ENCODE assay signal across 9 cellular contexts in the genomic region with DNA sequence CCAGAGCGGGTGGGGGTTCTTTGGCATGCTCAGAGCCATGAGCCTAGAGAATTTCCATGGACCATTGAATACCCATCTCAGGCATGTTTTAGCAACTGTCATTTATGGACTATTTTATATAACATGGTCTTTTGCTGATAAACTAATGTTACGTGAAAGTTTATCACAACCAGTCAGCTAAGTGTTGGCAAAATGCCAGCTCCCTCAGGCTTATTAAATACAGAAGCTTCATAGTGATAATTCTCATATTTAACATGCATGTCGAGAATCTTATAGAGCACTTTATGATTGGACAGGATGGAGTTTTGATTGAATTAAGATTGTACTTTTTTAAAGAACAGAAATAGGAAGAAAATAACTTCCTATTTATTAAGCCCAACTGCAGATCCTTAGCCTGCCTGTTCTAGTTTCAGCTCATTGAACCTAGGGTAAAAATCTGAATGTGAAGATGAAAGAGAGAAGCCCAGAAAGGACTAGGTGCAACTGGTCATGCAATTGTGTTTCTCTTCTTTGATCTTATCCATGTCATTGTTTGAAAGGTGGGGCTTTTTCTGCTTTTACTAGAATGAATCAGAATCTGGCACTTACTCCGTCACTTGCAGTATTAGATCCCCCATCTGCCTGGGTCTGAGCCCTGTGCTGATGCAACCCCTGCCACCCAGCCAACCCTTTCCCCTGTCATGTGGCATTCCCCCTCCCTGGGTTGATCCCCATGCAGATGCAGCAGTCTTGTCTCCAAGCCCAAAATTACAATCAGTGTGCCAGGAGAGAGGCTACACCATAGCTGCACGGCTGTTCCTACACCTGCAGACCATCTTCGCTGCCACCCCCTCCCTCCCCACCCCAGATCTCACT.
DNase-seq lines count a peak whose midpoint lies in the region; ATAC-seq and TF ChIP-seq lines count a peak whose summit lies in the region.
"Had no signal": no experiment of that assay in that cellular context is flagged by ENCODE, and none has a peak within 500 bp of the region (broad histone marks: within the 10 kb centered on the region; RNA-seq: fewer than 3 reads in every experiment).

No MANE protein-coding gene starts in this region.

- intact Hi-C loops in right cardiac atrium (cut with DNase I): no loop called here

- H3K36me3 Mint-ChIP-seq in activated T-cell treated with anti-CD3 and anti-CD28 coated beads, Interleukin-2, amount 50 U/mL, for 24 hours (ENCODE audit: low read depth): no peaks in the 10 kb centered on the region
- H3K36me3 Mint-ChIP-seq in HFFc6 (ENCODE audit: low read depth) (peaks cover 10% of the 10 kb centered on the region), glutamatergic neuron (ENCODE audit: unreplicated experiment) (peaks cover 14% of the 10 kb centered on the region)

- no peaks in the 10 kb centered on the region for H3K9me3 ChIP-seq in right cardiac atrium (ENCODE audit: control insufficient read depth, low read length)

- H3K27ac Mint-ChIP-seq in activated T-cell treated with anti-CD3 and anti-CD28 coated beads, Interleukin-2, amount 50 U/mL, for 24 hours: peak overlapping the region; percentile 33
- H3K27ac Mint-ChIP-seq in HFFc6 (no peak overlapping the region), glutamatergic neuron (ENCODE audit: unreplicated experiment) (no peak overlapping the region)

- peak; percentile 86 for ATAC-seq in HG02571 (IDR thresholded peaks at IDR 0.05; ENCODE audit: unreplicated experiment)
- no peak for ATAC-seq in right cardiac atrium

- 76% methylated on average over 6 of the region's 6 CpGs for WGBS in right cardiac atrium

- no peak overlapping the region for H3K4me3 Mint-ChIP-seq in activated T-cell treated with anti-CD3 and anti-CD28 coated beads, Interleukin-2, amount 50 U/mL, for 24 hours
- H3K4me3 Mint-ChIP-seq in HFFc6 (no peak overlapping the region), glutamatergic neuron (ENCODE audit: unreplicated experiment) (no peak overlapping the region)

- peaks cover 18% of the 10 kb centered on the region for H3K27me3 Mint-ChIP-seq in activated T-cell treated with anti-CD3 and anti-CD28 coated beads, Interleukin-2, amount 50 U/mL, for 24 hours
- H3K27me3 Mint-ChIP-seq in HFFc6 (ENCODE audit: insufficient read depth) (peaks cover 3% of the 10 kb centered on the region; the same call in 1 of the 2 replicates), glutamatergic neuron (ENCODE audit: unreplicated experiment) (no peaks in the 10 kb centered on the region)

- DNase-seq in activated T-cell treated with anti-CD3 and anti-CD28 coated beads, Interleukin-2, amount 50 U/mL, for 24 hours: no peak
- no peak for DNase-seq in activated T-cell treated with anti-CD3 and anti-CD28 coated beads, Interleukin-2, amount 50 U/mL, for 1 hour
- DNase-seq in NAMALWA (ENCODE audit: low spot score) (peak; percentile 25), HFFc6 (no peak), right cardiac atrium (no peak), glutamatergic neuron (no peak)
- DNase-seq in stimulated activated CD8-positive, alpha-beta memory T cell treated with anti-CD3 and anti-CD28 coated beads, Interleukin-4, amount 100 ng/mL, for 48 hours: peak; percentile 53

- H3K4me3 ChIP-seq in right cardiac atrium (ENCODE audit: low read length): no peak overlapping the region

- no peaks in the 10 kb centered on the region for H3K4me1 ChIP-seq in right cardiac atrium (ENCODE audit: control insufficient read depth, insufficient read depth, low read length)

- peaks cover 6% of the 10 kb centered on the region for H3K4me1 Mint-ChIP-seq in activated T-cell treated with anti-CD3 and anti-CD28 coated beads, Interleukin-2, amount 50 U/mL, for 24 hours (ENCODE audit: low read depth)
- H3K4me1 Mint-ChIP-seq in HFFc6 (ENCODE audit: low read depth) (peaks cover under 1% of the 10 kb centered on the region), glutamatergic neuron (ENCODE audit: low read depth, unreplicated experiment) (peaks cover 14% of the 10 kb centered on the region)

- TF ChIP-seq CTCF in HFFc6 (IDR thresholded peaks at IDR 0.05) (no peak), glutamatergic neuron (IDR thresholded peaks at IDR 0.05; ENCODE audit: partially characterized antibody, unreplicated experiment) (no peak)

- no peak overlapping the region for H3K27ac ChIP-seq in right cardiac atrium (ENCODE audit: low read length)
- H3K27ac ChIP-seq: C4-2B had no signal

- H3K27me3 ChIP-seq in right cardiac atrium (ENCODE audit: control insufficient read depth, insufficient read depth): no peaks in the 10 kb centered on the region

- H3K9me3 Mint-ChIP-seq in activated T-cell treated with anti-CD3 and anti-CD28 coated beads, Interleukin-2, amount 50 U/mL, for 24 hours: peaks cover 2% of the 10 kb centered on the region
- peaks cover 5% of the 10 kb centered on the region; the same call in 1 of the 2 replicates for H3K9me3 Mint-ChIP-seq in HFFc6
- H3K9me3 Mint-ChIP-seq in glutamatergic neuron (ENCODE audit: unreplicated experiment): peaks cover 5% of the 10 kb centered on the region

Comparison
In these comparisons a context has a peak if more than half of its experiments do, and no peak if none do; other contexts are left out.
1. DNase-seq: peak in NAMALWA (single experiment) and stimulated activated CD8-positive, alpha-beta memory T cell treated with anti-CD3 and anti-CD28 coated beads, Interleukin-4, amount 100 ng/mL, for 48 hours (single experiment); none in activated T-cell treated with anti-CD3 and anti-CD28 coated beads, Interleukin-2, amount 50 U/mL, for 24 hours (single experiment), activated T-cell treated with anti-CD3 and anti-CD28 coated beads, Interleukin-2, amount 50 U/mL, for 1 hour (single experiment), HFFc6 (single experiment), right cardiac atrium (0 of 3) and glutamatergic neuron (single experiment).